ENCODE assay signal across 1 cellular context in the genomic region with DNA sequence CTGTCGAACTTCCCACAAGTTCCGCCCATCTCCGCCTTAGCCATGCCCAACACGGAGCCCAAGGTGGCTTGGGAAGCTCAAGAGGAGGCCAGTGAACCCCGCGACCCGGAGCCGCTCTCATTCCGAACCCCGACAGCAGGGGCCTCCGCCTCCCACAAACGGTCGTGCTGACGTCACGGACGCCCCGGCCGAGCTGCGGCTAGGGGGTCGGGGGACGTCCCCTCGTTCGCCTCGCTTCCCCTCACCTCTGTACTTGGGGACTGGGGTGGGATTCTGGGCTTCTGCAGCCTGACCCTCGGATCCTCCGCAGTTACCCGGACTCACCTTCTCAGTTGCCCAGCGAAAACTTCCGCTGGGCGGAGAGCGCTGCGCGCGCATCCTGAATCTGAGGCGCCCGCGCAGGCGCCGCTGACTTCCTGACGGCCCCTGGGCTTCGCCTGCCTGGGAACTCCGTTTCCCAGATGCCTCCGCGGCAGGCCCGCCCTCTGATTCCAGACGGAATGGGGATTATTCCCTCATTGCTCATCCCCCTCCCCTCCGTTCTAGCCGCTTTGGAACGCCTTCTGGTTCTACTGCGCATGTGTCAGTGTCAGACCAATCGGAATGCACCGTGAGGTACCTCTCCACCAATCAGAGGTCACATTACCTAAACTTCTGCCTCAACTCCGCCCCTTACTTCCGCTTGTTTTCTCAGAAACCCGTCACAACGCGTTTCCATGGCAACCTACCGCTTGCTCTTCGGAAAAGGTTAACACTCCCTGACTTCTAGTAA.
A peak's percentile ranks its signal among the peaks of the same experiment; 100 is the strongest.
TF ChIP-seq lines count a peak whose summit lies in the region.

A gene with protein sequence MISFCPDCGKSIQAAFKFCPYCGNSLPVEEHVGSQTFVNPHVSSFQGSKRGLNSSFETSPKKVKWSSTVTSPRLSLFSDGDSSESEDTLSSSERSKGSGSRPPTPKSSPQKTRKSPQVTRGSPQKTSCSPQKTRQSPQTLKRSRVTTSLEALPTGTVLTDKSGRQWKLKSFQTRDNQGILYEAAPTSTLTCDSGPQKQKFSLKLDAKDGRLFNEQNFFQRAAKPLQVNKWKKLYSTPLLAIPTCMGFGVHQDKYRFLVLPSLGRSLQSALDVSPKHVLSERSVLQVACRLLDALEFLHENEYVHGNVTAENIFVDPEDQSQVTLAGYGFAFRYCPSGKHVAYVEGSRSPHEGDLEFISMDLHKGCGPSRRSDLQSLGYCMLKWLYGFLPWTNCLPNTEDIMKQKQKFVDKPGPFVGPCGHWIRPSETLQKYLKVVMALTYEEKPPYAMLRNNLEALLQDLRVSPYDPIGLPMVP (minus strand): TSS at position 351 of the 772 bp plus-strand sequence. CDS start 9,210 bp downstream, outside the sequence.

TF ChIP-seq in WTC11, 78 proteins besides CTCF, POLR2A, EP300 and RAD21 (continued from another document and continues in another):
- TF ChIP-seq AFF4 (CRISPR knock-in tag; IDR thresholded peaks at IDR 0.05; ENCODE audit: borderline replicate concordance) (no peak), ZNF423 (CRISPR knock-in tag; IDR thresholded peaks at IDR 0.05) (no peak), USF2 (CRISPR knock-in tag; IDR thresholded peaks at IDR 0.05) (peak; percentile 31; the same call in 1 of the 2 replicates), ZNF317 (CRISPR knock-in tag; IDR thresholded peaks at IDR 0.05; ENCODE audit: borderline replicate concordance, low read depth) (no peak), SMAD3 (CRISPR knock-in tag; IDR thresholded peaks at IDR 0.05; ENCODE audit: borderline replicate concordance) (no peak), TEAD1 (CRISPR knock-in tag; IDR thresholded peaks at IDR 0.05) (no peak), EMX1 (CRISPR knock-in tag; IDR thresholded peaks at IDR 0.05) (no peak), CREB1 (CRISPR knock-in tag; IDR thresholded peaks at IDR 0.05) (no peak), CREM (CRISPR knock-in tag; IDR thresholded peaks at IDR 0.05) (peak; percentile 51; the same call in 1 of the 2 replicates), ZNF232 (CRISPR knock-in tag; IDR thresholded peaks at IDR 0.05) (peak; percentile 31; the same call in 1 of the 2 replicates), GRHL2 (CRISPR knock-in tag; IDR thresholded peaks at IDR 0.05; ENCODE audit: insufficient replicate concordance, severe bottlenecking) (no peak), TP53 (CRISPR knock-in tag; IDR thresholded peaks at IDR 0.05) (no peak), RORB (CRISPR knock-in tag; IDR thresholded peaks at IDR 0.05) (no peak), MLX (CRISPR knock-in tag; IDR thresholded peaks at IDR 0.05) (no peak), ZNF512 (CRISPR knock-in tag; IDR thresholded peaks at IDR 0.05; ENCODE audit: borderline replicate concordance) (no peak), TCF7 (CRISPR knock-in tag; IDR thresholded peaks at IDR 0.05; ENCODE audit: low read depth) (no peak), ATF1 (CRISPR knock-in tag; IDR thresholded peaks at IDR 0.05) (no peak), GABPB1 (CRISPR knock-in tag; IDR thresholded peaks at IDR 0.05) (no peak), HMGA2 (CRISPR knock-in tag; IDR thresholded peaks at IDR 0.05) (no peak), FOXP1 (CRISPR knock-in tag; IDR thresholded peaks at IDR 0.05; ENCODE audit: borderline replicate concordance) (0 out of 2 replicates have a peak, but pooled peaks have one; percentile 13), E2F4 (CRISPR knock-in tag; IDR thresholded peaks at IDR 0.05; ENCODE audit: borderline replicate concordance, low read depth) (no peak), TEAD4 (CRISPR knock-in tag; IDR thresholded peaks at IDR 0.05) (no peak), ELF4 (CRISPR knock-in tag; IDR thresholded peaks at IDR 0.05; ENCODE audit: low read depth) (no peak), ZNF425 (CRISPR knock-in tag; conservative IDR thresholded peaks at IDR 0.05) (no peak), FOXJ3 (CRISPR knock-in tag; IDR thresholded peaks at IDR 0.05; ENCODE audit: borderline replicate concordance) (no peak), USF1 (CRISPR knock-in tag; IDR thresholded peaks at IDR 0.05) (no peak), JUN (CRISPR knock-in tag; IDR thresholded peaks at IDR 0.05) (no peak)
- TF ChIP-seq, protein P1, sequence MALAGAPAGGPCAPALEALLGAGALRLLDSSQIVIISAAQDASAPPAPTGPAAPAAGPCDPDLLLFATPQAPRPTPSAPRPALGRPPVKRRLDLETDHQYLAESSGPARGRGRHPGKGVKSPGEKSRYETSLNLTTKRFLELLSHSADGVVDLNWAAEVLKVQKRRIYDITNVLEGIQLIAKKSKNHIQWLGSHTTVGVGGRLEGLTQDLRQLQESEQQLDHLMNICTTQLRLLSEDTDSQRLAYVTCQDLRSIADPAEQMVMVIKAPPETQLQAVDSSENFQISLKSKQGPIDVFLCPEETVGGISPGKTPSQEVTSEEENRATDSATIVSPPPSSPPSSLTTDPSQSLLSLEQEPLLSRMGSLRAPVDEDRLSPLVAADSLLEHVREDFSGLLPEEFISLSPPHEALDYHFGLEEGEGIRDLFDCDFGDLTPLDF (CRISPR knock-in tag; IDR thresholded peaks at IDR 0.05), result no peak
- TF ChIP-seq, protein P2, sequence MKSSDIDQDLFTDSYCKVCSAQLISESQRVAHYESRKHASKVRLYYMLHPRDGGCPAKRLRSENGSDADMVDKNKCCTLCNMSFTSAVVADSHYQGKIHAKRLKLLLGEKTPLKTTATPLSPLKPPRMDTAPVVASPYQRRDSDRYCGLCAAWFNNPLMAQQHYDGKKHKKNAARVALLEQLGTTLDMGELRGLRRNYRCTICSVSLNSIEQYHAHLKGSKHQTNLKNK (CRISPR knock-in tag; IDR thresholded peaks at IDR 0.05), result no peak
- TF ChIP-seq, protein P3, sequence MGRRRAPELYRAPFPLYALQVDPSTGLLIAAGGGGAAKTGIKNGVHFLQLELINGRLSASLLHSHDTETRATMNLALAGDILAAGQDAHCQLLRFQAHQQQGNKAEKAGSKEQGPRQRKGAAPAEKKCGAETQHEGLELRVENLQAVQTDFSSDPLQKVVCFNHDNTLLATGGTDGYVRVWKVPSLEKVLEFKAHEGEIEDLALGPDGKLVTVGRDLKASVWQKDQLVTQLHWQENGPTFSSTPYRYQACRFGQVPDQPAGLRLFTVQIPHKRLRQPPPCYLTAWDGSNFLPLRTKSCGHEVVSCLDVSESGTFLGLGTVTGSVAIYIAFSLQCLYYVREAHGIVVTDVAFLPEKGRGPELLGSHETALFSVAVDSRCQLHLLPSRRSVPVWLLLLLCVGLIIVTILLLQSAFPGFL (CRISPR knock-in tag; IDR thresholded peaks at IDR 0.05; ENCODE audit: borderline replicate concordance), result no peak
- TF ChIP-seq, protein P4, sequence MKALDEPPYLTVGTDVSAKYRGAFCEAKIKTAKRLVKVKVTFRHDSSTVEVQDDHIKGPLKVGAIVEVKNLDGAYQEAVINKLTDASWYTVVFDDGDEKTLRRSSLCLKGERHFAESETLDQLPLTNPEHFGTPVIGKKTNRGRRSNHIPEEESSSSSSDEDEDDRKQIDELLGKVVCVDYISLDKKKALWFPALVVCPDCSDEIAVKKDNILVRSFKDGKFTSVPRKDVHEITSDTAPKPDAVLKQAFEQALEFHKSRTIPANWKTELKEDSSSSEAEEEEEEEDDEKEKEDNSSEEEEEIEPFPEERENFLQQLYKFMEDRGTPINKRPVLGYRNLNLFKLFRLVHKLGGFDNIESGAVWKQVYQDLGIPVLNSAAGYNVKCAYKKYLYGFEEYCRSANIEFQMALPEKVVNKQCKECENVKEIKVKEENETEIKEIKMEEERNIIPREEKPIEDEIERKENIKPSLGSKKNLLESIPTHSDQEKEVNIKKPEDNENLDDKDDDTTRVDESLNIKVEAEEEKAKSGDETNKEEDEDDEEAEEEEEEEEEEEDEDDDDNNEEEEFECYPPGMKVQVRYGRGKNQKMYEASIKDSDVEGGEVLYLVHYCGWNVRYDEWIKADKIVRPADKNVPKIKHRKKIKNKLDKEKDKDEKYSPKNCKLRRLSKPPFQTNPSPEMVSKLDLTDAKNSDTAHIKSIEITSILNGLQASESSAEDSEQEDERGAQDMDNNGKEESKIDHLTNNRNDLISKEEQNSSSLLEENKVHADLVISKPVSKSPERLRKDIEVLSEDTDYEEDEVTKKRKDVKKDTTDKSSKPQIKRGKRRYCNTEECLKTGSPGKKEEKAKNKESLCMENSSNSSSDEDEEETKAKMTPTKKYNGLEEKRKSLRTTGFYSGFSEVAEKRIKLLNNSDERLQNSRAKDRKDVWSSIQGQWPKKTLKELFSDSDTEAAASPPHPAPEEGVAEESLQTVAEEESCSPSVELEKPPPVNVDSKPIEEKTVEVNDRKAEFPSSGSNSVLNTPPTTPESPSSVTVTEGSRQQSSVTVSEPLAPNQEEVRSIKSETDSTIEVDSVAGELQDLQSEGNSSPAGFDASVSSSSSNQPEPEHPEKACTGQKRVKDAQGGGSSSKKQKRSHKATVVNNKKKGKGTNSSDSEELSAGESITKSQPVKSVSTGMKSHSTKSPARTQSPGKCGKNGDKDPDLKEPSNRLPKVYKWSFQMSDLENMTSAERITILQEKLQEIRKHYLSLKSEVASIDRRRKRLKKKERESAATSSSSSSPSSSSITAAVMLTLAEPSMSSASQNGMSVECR (CRISPR knock-in tag; IDR thresholded peaks at IDR 0.05; ENCODE audit: borderline replicate concordance), result peak; percentile 76; the same call in 1 of the 2 replicates
